8 cellular contexts compared by ENCODE assay signal in genomic region chr1:25566730-25567341, GRCh38. TPM values are rescaled to one million over a fixed set of nuclear protein-coding genes. Genes with fewer than 3 reads are reported as not detected.
DNase-seq lines count a peak whose midpoint lies in the region; ATAC-seq and TF ChIP-seq lines count a peak whose summit lies in the region.

No MANE protein-coding gene starts in this region.

- no peak for TF ChIP-seq POLR2A in stomach (IDR thresholded peaks at IDR 0.05)

- no peak for TF ChIP-seq CTCF in stomach (IDR thresholded peaks at IDR 0.05)

- TF ChIP-seq EP300 in stomach (IDR thresholded peaks at IDR 0.05) = no peak

- peak in 1 of 2 donors; percentile 49 for ATAC-seq in activated naive CD4-positive, alpha-beta T cell treated with anti-CD3 and anti-CD28 coated beads, Interleukin-2, amount 50 U/mL, for 72 hours
- ATAC-seq in left ventricle myocardium superior (peak; percentile 70), GM21360 (IDR thresholded peaks at IDR 0.05; ENCODE audit: unreplicated experiment) (no peak), HG03469 (IDR thresholded peaks at IDR 0.05; ENCODE audit: unreplicated experiment) (no peak)

- no peaks in the 10 kb centered on the region for H3K27me3 ChIP-seq in stomach

- peaks cover 0 to 5% of the 10 kb centered on the region in 2 donors for H3K36me3 Mint-ChIP-seq in activated naive CD4-positive, alpha-beta T cell treated with anti-CD3 and anti-CD28 coated beads, Interleukin-2, amount 50 U/mL, for 72 hours

- H3K36me3 ChIP-seq in stomach = peaks cover 0 to 40% (median 30%) of the 10 kb centered on the region in 4 donors

- no peak overlapping the region for H3K4me3 ChIP-seq in stomach

- intact Hi-C loops in left ventricle myocardium superior (cut with micrococcal nuclease) (no loop called here), stomach (cut with DNase I; ENCODE audit: low total_unique reads) (no loop called here)

- H3K27ac ChIP-seq in stomach = peak overlapping the region in 4 of 5 donors; percentile 72 to 90 (median 84)

- peaks cover 41 to 58% (median 46%) of the 10 kb centered on the region in 4 donors for H3K4me1 ChIP-seq in stomach

- 42 to 72% (median 55%) methylated on average over 15 to 21 of the region's 21 CpGs for WGBS in stomach, 5 donors

- no peaks in the 10 kb centered on the region for H3K9me3 Mint-ChIP-seq in activated naive CD4-positive, alpha-beta T cell treated with anti-CD3 and anti-CD28 coated beads, Interleukin-2, amount 50 U/mL, for 72 hours

- H3K27ac Mint-ChIP-seq in activated naive CD4-positive, alpha-beta T cell treated with anti-CD3 and anti-CD28 coated beads, Interleukin-2, amount 50 U/mL, for 72 hours = peak overlapping the region; percentile 89 to 91

- no peaks in the 10 kb centered on the region for H3K9me3 ChIP-seq in stomach

- DNase-seq in NCI-H510A treated with DMSO at 0.1 percent for 48 hours (lab: John Stamatoyannopoulos, UW) (peak; percentile 16), NCI-H510A (lab: John Stamatoyannopoulos, UW) (no peak), left ventricle myocardium superior (peak; percentile 79), stomach (no peak), SW480 (ENCODE audit: low spot score) (no peak)
- DNase-seq in activated naive CD4-positive, alpha-beta T cell treated with anti-CD3 and anti-CD28 coated beads, Interleukin-2, amount 50 U/mL, for 72 hours (ENCODE audit: low spot score in 2 of 2) = peak in 1 of 2 donors; percentile 66

RNA-seq across cellular contexts. Expression of gene LDLRAP1, which starts 23.4 kb away (rescaled TPM):
- 10 to 100 TPM; 17.2 to 29.2 TPM for total RNA-seq in activated naive CD4-positive, alpha-beta T cell treated with anti-CD3 and anti-CD28 coated beads, Interleukin-2, amount 50 U/mL, for 72 hours
- 11.8 TPM for total RNA-seq in left ventricle myocardium superior
- total RNA-seq in stomach = 10 to 100 TPM in 4 of 5 donors, not detected in 1; 10.6 to 73.7 (median 39.8) TPM
- 10 to 100 TPM; 13.3 to 17.6 (median 15.7) TPM for polyA plus RNA-seq in stomach

RNA-seq across cellular contexts. Expression of gene MAN1C1, which starts 49.8 kb away (rescaled TPM):
- 10 to 100 TPM in 1 of 2 donors, 1 to 10 TPM in 1; 8.8 to 15.3 TPM for total RNA-seq in activated naive CD4-positive, alpha-beta T cell treated with anti-CD3 and anti-CD28 coated beads, Interleukin-2, amount 50 U/mL, for 72 hours
- total RNA-seq in left ventricle myocardium superior (17.9 TPM), stomach (10 to 100 TPM in 1 of 5 donors, 1 to 10 TPM in 4; 4.6 to 33.9 (median 6.4) TPM)
- polyA plus RNA-seq in stomach = 10 to 100 TPM in 1 of 3 donors, 1 to 10 TPM in 2; 4.3 to 10.0 (median 4.5) TPM

Comparison
In these comparisons a context has a peak if more than half of its experiments do, and no peak if none do; other contexts are left out.
1. DNase-seq: peak in NCI-H510A treated with DMSO at 0.1 percent for 48 hours (single experiment) and left ventricle myocardium superior (single experiment); none in NCI-H510A (single experiment), stomach (single experiment) and SW480 (single experiment).